ENCODE assay signal across 14 cellular contexts in genomic region chr15:63595066-63595465, GRCh38. TPM values are rescaled to one million over a fixed set of nuclear protein-coding genes. Genes with fewer than 3 reads are reported as not detected.
DNase-seq lines count a peak whose midpoint lies in the region; ATAC-seq and TF ChIP-seq lines count a peak whose summit lies in the region.
"Had no signal": no experiment of that assay in that cellular context is flagged by ENCODE, and none has a peak within 500 bp of the region (broad histone marks: within the 10 kb centered on the region; RNA-seq: fewer than 3 reads in every experiment).

No MANE protein-coding gene starts in this region.

- peaks cover 23 to 57% (median 42%) of the 10 kb centered on the region in 4 donors for H3K4me1 ChIP-seq in stomach
- peaks cover 16% of the 10 kb centered on the region for H3K4me1 ChIP-seq in GM23248 (ENCODE audit: insufficient read depth)

- H3K4me2 ChIP-seq in GM23248 (ENCODE audit: unreplicated experiment): no peak overlapping the region
- H3K4me2 ChIP-seq: KMS-11 had no signal

- no peak for DNase-seq in activated T-cell treated with anti-CD3 and anti-CD28 coated beads, Interleukin-2, amount 50 U/mL, for 24 hours
- DNase-seq in activated T-cell treated with anti-CD3 and anti-CD28 coated beads for 4 hours (no peak), activated B cell treated with CpG ODN at 0.5 μM for 24 hours (no peak), medulla oblongata (ENCODE audit: extremely low spot score) (peak; percentile 27), stomach (no peak), GM23248 (no peak), hepatic stellate cell (ENCODE audit: low spot score) (no peak)
- DNase-seq: DMS153; effector CD4-positive, alpha-beta T cell; foreskin melanocyte; NCI-H187 treated with DMSO at 0.1 percent for 48 hours had no signal

- H3K27me3 ChIP-seq in stomach (no peaks in the 10 kb centered on the region), GM23248 (replicated peaks; ENCODE audit: insufficient read depth) (no peaks in the 10 kb centered on the region)
- H3K27me3 ChIP-seq: SJSA1 had no signal

- WGBS in stomach, 5 donors: 53 to 74% (median 58%) methylated on average over 3 of the region's 3 CpGs
- 48% methylated on average over 3 of the region's 3 CpGs for WGBS in GM23248 (ENCODE audit: low coverage in 1 of 2, low lambda C conversion rate in 2 of 2, missing lambda C conversion rate in 2 of 2), 2 experiments

- no peaks in the 10 kb centered on the region for H3K9me3 Mint-ChIP-seq in activated T-cell treated with anti-CD3 and anti-CD28 coated beads, Interleukin-2, amount 50 U/mL, for 24 hours
- no peaks in the 10 kb centered on the region for H3K9me3 Mint-ChIP-seq in activated B cell treated with CpG ODN at 0.5 μM for 24 hours

- TF ChIP-seq CTCF in activated B cell treated with CpG ODN at 0.5 μM for 24 hours (IDR thresholded peaks at IDR 0.05) (no peak), stomach (IDR thresholded peaks at IDR 0.05) (no peak)

- H3K36me3 Mint-ChIP-seq in activated T-cell treated with anti-CD3 and anti-CD28 coated beads, Interleukin-2, amount 50 U/mL, for 24 hours (ENCODE audit: low read depth): peaks cover 56% of the 10 kb centered on the region
- H3K36me3 Mint-ChIP-seq in activated B cell treated with CpG ODN at 0.5 μM for 24 hours (ENCODE audit: low read depth): peaks cover 41% of the 10 kb centered on the region

- peak overlapping the region; percentile 79 for H3K27ac Mint-ChIP-seq in activated T-cell treated with anti-CD3 and anti-CD28 coated beads, Interleukin-2, amount 50 U/mL, for 24 hours
- peak overlapping the region; percentile 86 for H3K27ac Mint-ChIP-seq in activated B cell treated with CpG ODN at 0.5 μM for 24 hours

- H3F3A ChIP-seq in GM23248 (ENCODE audit: insufficient read depth): no peaks in the 10 kb centered on the region

- H3K4me1 Mint-ChIP-seq in activated T-cell treated with anti-CD3 and anti-CD28 coated beads, Interleukin-2, amount 50 U/mL, for 24 hours (ENCODE audit: low read depth): peaks cover 85% of the 10 kb centered on the region
- H3K4me1 Mint-ChIP-seq in activated B cell treated with CpG ODN at 0.5 μM for 24 hours: peaks cover 82% of the 10 kb centered on the region

- peak overlapping the region in 4 of 5 donors; percentile 87 to 95 (median 93) for H3K27ac ChIP-seq in stomach
- no peak overlapping the region for H3K27ac ChIP-seq in GM23248
- H3K27ac ChIP-seq: KMS-11, SJSA1 had no signal

- TF ChIP-seq POLR2A in stomach (IDR thresholded peaks at IDR 0.05): no peak

- TF ChIP-seq EP300 in stomach (IDR thresholded peaks at IDR 0.05): no peak

- H3K36me3 ChIP-seq in stomach (peaks cover 26 to 51% (median 46%) of the 10 kb centered on the region in 4 donors), GM23248 (ENCODE audit: low read depth) (peaks cover 16% of the 10 kb centered on the region; the same call in 1 of the 2 replicates)

- no peak overlapping the region for H3K4me3 ChIP-seq in stomach
- no peak overlapping the region for H3K4me3 ChIP-seq in GM23248
- H3K4me3 ChIP-seq: SJSA1 had no signal

- POLR2A ChIA-PET in activated B cell treated with CpG ODN at 0.5 μM for 24 hours (lab: Charles Lee): interaction anchor here (0.6 to 7.8 kb wide), 3 partner anchors 15 to 128 kb away, joined by 3 to 96 read pairs (median 4); partner anchors contain the start of gene USP3

- H3K9ac ChIP-seq in GM23248: no peak overlapping the region
- H3K9ac ChIP-seq: KMS-11 had no signal

- in situ Hi-C loops in GM23248 (cut with MboI): no loop called here

- H3K9me3 ChIP-seq in stomach (no peaks in the 10 kb centered on the region), GM23248 (ENCODE audit: low read depth) (no peaks in the 10 kb centered on the region)
- H3K9me3 ChIP-seq: SJSA1 had no signal

- no peaks in the 10 kb centered on the region for H3K9me2 ChIP-seq in GM23248 (ENCODE audit: insufficient read depth)

- H3K79me2 ChIP-seq in GM23248 (ENCODE audit: insufficient read depth): no peaks in the 10 kb centered on the region

- no peak overlapping the region for H3K4me3 Mint-ChIP-seq in activated T-cell treated with anti-CD3 and anti-CD28 coated beads, Interleukin-2, amount 50 U/mL, for 24 hours
- peak overlapping the region; percentile 15 for H3K4me3 Mint-ChIP-seq in activated B cell treated with CpG ODN at 0.5 μM for 24 hours

- CTCF ChIA-PET in activated B cell treated with CpG ODN at 0.5 μM for 24 hours (lab: Charles Lee): interaction anchor here (1.0 to 1.3 kb wide), 2 partner anchors 89 to 128 kb away, joined by 3 to 7 read pairs; no protein-coding TSS in a partner anchor

- H3K27me3 Mint-ChIP-seq in activated T-cell treated with anti-CD3 and anti-CD28 coated beads, Interleukin-2, amount 50 U/mL, for 24 hours: no peaks in the 10 kb centered on the region
- no peaks in the 10 kb centered on the region for H3K27me3 Mint-ChIP-seq in activated B cell treated with CpG ODN at 0.5 μM for 24 hours

- intact Hi-C loops in activated B cell treated with CpG ODN at 0.5 μM for 24 hours (cut with micrococcal nuclease): no loop called here
- intact Hi-C loops in stomach (cut with DNase I; ENCODE audit: low total_unique reads): loop anchor here (10.0 kb wide), 1 partner anchor 100 kb away; no protein-coding TSS in a partner anchor

- no peak overlapping the region for H2AFZ ChIP-seq in GM23248

- no peak for ATAC-seq in activated B cell treated with CpG ODN at 0.5 μM for 24 hours (ENCODE audit: low read depth)
- ATAC-seq in GM21423 (IDR thresholded peaks at IDR 0.05; ENCODE audit: unreplicated experiment): no peak

- H4K20me1 ChIP-seq in GM23248 (ENCODE audit: insufficient read depth): no peaks in the 10 kb centered on the region

RNA-seq across cellular contexts. Expression of gene FBXL22, which starts 2.1 kb away (rescaled TPM):
- total RNA-seq in activated B cell treated with CpG ODN at 0.5 μM for 24 hours (0.64 and 1.2 TPM in 2 replicates), stomach (10 to 100 TPM in 3 of 5 donors, 1 to 10 TPM in 1, not detected in 1; 7.7 to 34.4 (median 22.9) TPM)
- polyA plus RNA-seq in stomach (1 to 10 TPM; 1.5 to 4.7 (median 2.3) TPM), GM23248 (2016; fragmentation: Nextera tagmentation; extraction: Ambion mirVana) (0.65 and 1.4 TPM in 2 replicates)
- 0.32 TPM in 1 of 2 replicates, not detected in the other for total RNA-seq in GM23248 (2014; rRNA removed; shearing (Covaris generic))
